ENCODE assay signal across 9 cellular contexts in the genomic region with DNA sequence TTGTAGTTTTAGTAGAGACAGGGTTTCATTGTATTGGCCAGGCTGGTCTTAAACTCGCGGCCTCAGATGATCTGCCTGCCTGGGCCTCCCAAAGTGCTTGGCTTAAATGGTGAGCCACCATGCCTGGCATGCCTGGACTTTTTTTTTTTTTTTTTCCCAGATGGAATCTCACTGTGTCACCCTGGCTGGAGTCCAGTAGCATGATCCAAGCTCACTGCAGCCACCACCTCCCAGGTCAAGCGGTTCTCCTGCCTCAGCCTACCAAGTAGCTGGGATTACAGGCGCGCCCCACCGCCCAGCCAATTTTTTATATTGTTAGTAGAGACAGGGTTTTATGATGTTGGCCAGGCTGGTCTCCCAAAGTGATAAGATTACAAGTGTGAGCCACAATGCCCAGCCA. TPM values are rescaled to one million over a fixed set of nuclear protein-coding genes. Genes with fewer than 3 reads are reported as not detected.
DNase-seq lines count a peak whose midpoint lies in the region; ATAC-seq and TF ChIP-seq lines count a peak whose summit lies in the region.
"Had no signal": no experiment of that assay in that cellular context is flagged by ENCODE, and none has a peak within 500 bp of the region (broad histone marks: within the 10 kb centered on the region; RNA-seq: fewer than 3 reads in every experiment).

No MANE protein-coding gene starts in this region.

- H3K36me3 Mint-ChIP-seq in GM23338 (ENCODE audit: low read depth), result peaks cover 28% of the 10 kb centered on the region; the same call in 2 of the 3 replicates
- no peaks in the 10 kb centered on the region for H3K36me3 Mint-ChIP-seq in T-helper 17 cell (ENCODE audit: low read depth)
- H3K36me3 Mint-ChIP-seq in stimulated activated effector memory CD8-positive, alpha-beta T cell treated with anti-CD3 and anti-CD28 coated beads, Interleukin-12 subunit alpha, Interleukin-12 subunit beta, amount 100 ng/mL, for 72 hours, result peaks cover 45% of the 10 kb centered on the region

- H3K4me1 Mint-ChIP-seq in GM23338, result peaks cover 8% of the 10 kb centered on the region; the same call in 2 of the 3 replicates
- peaks cover 24% of the 10 kb centered on the region for H3K4me1 Mint-ChIP-seq in T-helper 17 cell
- peaks cover 30% of the 10 kb centered on the region for H3K4me1 Mint-ChIP-seq in stimulated activated effector memory CD8-positive, alpha-beta T cell treated with anti-CD3 and anti-CD28 coated beads, Interleukin-12 subunit alpha, Interleukin-12 subunit beta, amount 100 ng/mL, for 72 hours

- H3K4me1 ChIP-seq in GM23338 (ENCODE audit: insufficient read depth), result no peaks in the 10 kb centered on the region

- H3K4me3 Mint-ChIP-seq in GM23338, result no peak overlapping the region
- peak overlapping the region; percentile 25 for H3K4me3 Mint-ChIP-seq in T-helper 17 cell
- no peak overlapping the region for H3K4me3 Mint-ChIP-seq in stimulated activated effector memory CD8-positive, alpha-beta T cell treated with anti-CD3 and anti-CD28 coated beads, Interleukin-12 subunit alpha, Interleukin-12 subunit beta, amount 100 ng/mL, for 72 hours
- H3K4me3 Mint-ChIP-seq: activated naive CD4-positive, alpha-beta T cell treated with anti-CD3 and anti-CD28 coated beads, Interleukin-2, amount 50 U/mL, for 24 hours had no signal

- no peak overlapping the region for H3K4me3 ChIP-seq in GM23338

- H3K27ac ChIP-seq in GM23338 (ENCODE audit: low read depth), result no peak overlapping the region

- no peaks in the 10 kb centered on the region; the same call in 1 of the 2 replicates for H3K36me3 ChIP-seq in GM23338 (ENCODE audit: insufficient read depth)

- no peaks in the 10 kb centered on the region for H3K9me3 Mint-ChIP-seq in GM23338
- H3K9me3 Mint-ChIP-seq in stimulated activated effector memory CD8-positive, alpha-beta T cell treated with anti-CD3 and anti-CD28 coated beads, Interleukin-12 subunit alpha, Interleukin-12 subunit beta, amount 100 ng/mL, for 72 hours, result no peaks in the 10 kb centered on the region
- H3K9me3 Mint-ChIP-seq: activated naive CD4-positive, alpha-beta T cell treated with anti-CD3 and anti-CD28 coated beads, Interleukin-2, amount 50 U/mL, for 24 hours had no signal

- peaks cover 100% of the 10 kb centered on the region for H3K79me2 ChIP-seq in GM23338 (replicated peaks; ENCODE audit: insufficient read depth)

- intact Hi-C loops in Right ventricle myocardium superior (cut with DNase I), result no loop called here

- no peak overlapping the region for H2AFZ ChIP-seq in GM23338

- TF ChIP-seq CTCF in GM23338 (conservative IDR thresholded peaks at IDR 0.05; ENCODE audit: low read depth in 2 of 2), result no peak

- no peaks in the 10 kb centered on the region for H3K27me3 Mint-ChIP-seq in GM23338 (ENCODE audit: insufficient read depth, low read depth, poor library complexity)
- H3K27me3 Mint-ChIP-seq in T-helper 17 cell, result no peaks in the 10 kb centered on the region
- H3K27me3 Mint-ChIP-seq: activated naive CD4-positive, alpha-beta T cell treated with anti-CD3 and anti-CD28 coated beads, Interleukin-2, amount 50 U/mL, for 24 hours had no signal

- H3K27ac Mint-ChIP-seq in GM23338, result peak overlapping the region; percentile 28; the same call in 1 of the 2 replicates
- peak overlapping the region; percentile 68 for H3K27ac Mint-ChIP-seq in T-helper 17 cell
- peak overlapping the region; percentile 60 for H3K27ac Mint-ChIP-seq in stimulated activated effector memory CD8-positive, alpha-beta T cell treated with anti-CD3 and anti-CD28 coated beads, Interleukin-12 subunit alpha, Interleukin-12 subunit beta, amount 100 ng/mL, for 72 hours
- H3K27ac Mint-ChIP-seq: activated naive CD4-positive, alpha-beta T cell treated with anti-CD3 and anti-CD28 coated beads, Interleukin-2, amount 50 U/mL, for 24 hours had no signal

- no peaks in the 10 kb centered on the region for H3K27me3 ChIP-seq in GM23338 (ENCODE audit: insufficient read depth)

- H4K20me1 ChIP-seq in GM23338 (replicated peaks; ENCODE audit: insufficient read depth), result peaks cover 70% of the 10 kb centered on the region

- no peak overlapping the region for H3K4me2 ChIP-seq in GM23338

- H3K9me3 ChIP-seq in T-helper 17 cell (ENCODE audit: control insufficient read depth, low read length, poor library complexity, severe bottlenecking), result no peaks in the 10 kb centered on the region

- H3K9me2 ChIP-seq in GM23338 (ENCODE audit: insufficient read depth), result no peaks in the 10 kb centered on the region

- no peaks in the 10 kb centered on the region for H3F3A ChIP-seq in GM23338 (replicated peaks; ENCODE audit: low read depth)

- no peak for ATAC-seq in GM23338
- ATAC-seq in T-helper 17 cell, result no peak
- peak; percentile 81 for ATAC-seq in Right ventricle myocardium superior (ENCODE audit: poor library complexity)
- peak; percentile 48 for ATAC-seq in stimulated activated effector memory CD8-positive, alpha-beta T cell treated with anti-CD3 and anti-CD28 coated beads, Interleukin-12 subunit alpha, Interleukin-12 subunit beta, amount 100 ng/mL, for 72 hours
- no peak for ATAC-seq in GM21737 (IDR thresholded peaks at IDR 0.05; ENCODE audit: unreplicated experiment)
- ATAC-seq in HG02678 (IDR thresholded peaks at IDR 0.05; ENCODE audit: unreplicated experiment), result no peak
- no peak for ATAC-seq in HG02884 (IDR thresholded peaks at IDR 0.05; ENCODE audit: unreplicated experiment)

- DNase-seq in GM23338 (ENCODE audit: low spot score), result no peak
- no peak for DNase-seq in T-helper 17 cell
- DNase-seq in Right ventricle myocardium superior, result peak; percentile 56
- no peak for DNase-seq in stimulated activated effector memory CD8-positive, alpha-beta T cell treated with anti-CD3 and anti-CD28 coated beads, Interleukin-12 subunit alpha, Interleukin-12 subunit beta, amount 100 ng/mL, for 72 hours (ENCODE audit: low spot score in 2 of 2)
- DNase-seq in NCI-H446 treated with DMSO at 0.1 percent for 48 hours (lab: John Stamatoyannopoulos, UW), result no peak

TF ChIP-seq in GM23338, 12 proteins besides CTCF, POLR2A, EP300 and RAD21 (continues in another document):
- TF ChIP-seq JUNB (IDR thresholded peaks at IDR 0.05; ENCODE audit: unreplicated experiment) (no peak), ZNF114 (CRISPR knock-in tag; IDR thresholded peaks at IDR 0.05) (no peak), ZNF331 (CRISPR knock-in tag; IDR thresholded peaks at IDR 0.05; ENCODE audit: low read depth) (no peak), NANOG (IDR thresholded peaks at IDR 0.05; ENCODE audit: borderline replicate concordance) (no peak), POLR2AphosphoS5 (IDR thresholded peaks at IDR 0.05; ENCODE audit: low read depth) (no peak), EZH2phosphoT487 (IDR thresholded peaks at IDR 0.05; ENCODE audit: unreplicated experiment) (no peak), EZH2 (IDR thresholded peaks at IDR 0.05; ENCODE audit: low read depth, unreplicated experiment) (no peak), CREB1 (CRISPR knock-in tag; IDR thresholded peaks at IDR 0.05; ENCODE audit: low read depth) (no peak), STAT1 (IDR thresholded peaks at IDR 0.05; ENCODE audit: unreplicated experiment) (no peak)
- TF ChIP-seq, protein P1, sequence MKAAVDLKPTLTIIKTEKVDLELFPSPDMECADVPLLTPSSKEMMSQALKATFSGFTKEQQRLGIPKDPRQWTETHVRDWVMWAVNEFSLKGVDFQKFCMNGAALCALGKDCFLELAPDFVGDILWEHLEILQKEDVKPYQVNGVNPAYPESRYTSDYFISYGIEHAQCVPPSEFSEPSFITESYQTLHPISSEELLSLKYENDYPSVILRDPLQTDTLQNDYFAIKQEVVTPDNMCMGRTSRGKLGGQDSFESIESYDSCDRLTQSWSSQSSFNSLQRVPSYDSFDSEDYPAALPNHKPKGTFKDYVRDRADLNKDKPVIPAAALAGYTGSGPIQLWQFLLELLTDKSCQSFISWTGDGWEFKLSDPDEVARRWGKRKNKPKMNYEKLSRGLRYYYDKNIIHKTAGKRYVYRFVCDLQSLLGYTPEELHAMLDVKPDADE (IDR thresholded peaks at IDR 0.05), result no peak
- TF ChIP-seq, protein P2, sequence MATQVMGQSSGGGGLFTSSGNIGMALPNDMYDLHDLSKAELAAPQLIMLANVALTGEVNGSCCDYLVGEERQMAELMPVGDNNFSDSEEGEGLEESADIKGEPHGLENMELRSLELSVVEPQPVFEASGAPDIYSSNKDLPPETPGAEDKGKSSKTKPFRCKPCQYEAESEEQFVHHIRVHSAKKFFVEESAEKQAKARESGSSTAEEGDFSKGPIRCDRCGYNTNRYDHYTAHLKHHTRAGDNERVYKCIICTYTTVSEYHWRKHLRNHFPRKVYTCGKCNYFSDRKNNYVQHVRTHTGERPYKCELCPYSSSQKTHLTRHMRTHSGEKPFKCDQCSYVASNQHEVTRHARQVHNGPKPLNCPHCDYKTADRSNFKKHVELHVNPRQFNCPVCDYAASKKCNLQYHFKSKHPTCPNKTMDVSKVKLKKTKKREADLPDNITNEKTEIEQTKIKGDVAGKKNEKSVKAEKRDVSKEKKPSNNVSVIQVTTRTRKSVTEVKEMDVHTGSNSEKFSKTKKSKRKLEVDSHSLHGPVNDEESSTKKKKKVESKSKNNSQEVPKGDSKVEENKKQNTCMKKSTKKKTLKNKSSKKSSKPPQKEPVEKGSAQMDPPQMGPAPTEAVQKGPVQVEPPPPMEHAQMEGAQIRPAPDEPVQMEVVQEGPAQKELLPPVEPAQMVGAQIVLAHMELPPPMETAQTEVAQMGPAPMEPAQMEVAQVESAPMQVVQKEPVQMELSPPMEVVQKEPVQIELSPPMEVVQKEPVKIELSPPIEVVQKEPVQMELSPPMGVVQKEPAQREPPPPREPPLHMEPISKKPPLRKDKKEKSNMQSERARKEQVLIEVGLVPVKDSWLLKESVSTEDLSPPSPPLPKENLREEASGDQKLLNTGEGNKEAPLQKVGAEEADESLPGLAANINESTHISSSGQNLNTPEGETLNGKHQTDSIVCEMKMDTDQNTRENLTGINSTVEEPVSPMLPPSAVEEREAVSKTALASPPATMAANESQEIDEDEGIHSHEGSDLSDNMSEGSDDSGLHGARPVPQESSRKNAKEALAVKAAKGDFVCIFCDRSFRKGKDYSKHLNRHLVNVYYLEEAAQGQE (IDR thresholded peaks at IDR 0.05; ENCODE audit: unreplicated experiment), result no peak

RNA-seq across cellular contexts. Expression of a gene that starts 8.4 kb away (rescaled TPM):
- total RNA-seq in GM23338 (2014; rRNA removed; shearing (Covaris generic)), result 97.7 and 113 TPM in 2 replicates
- polyA plus RNA-seq in GM23338 (2016; fragmentation: Nextera tagmentation; extraction: Ambion mirVana), result 192 and 207 TPM in 2 replicates
- 10 to 100 TPM; 43.4 to 49.8 TPM for total RNA-seq in T-helper 17 cell
- total RNA-seq in Right ventricle myocardium superior, result 57.7 TPM

Comparison
In these comparisons a context has a peak if more than half of its experiments do, and no peak if none do; other contexts are left out.
1. ATAC-seq: peak in Right ventricle myocardium superior (single experiment) and stimulated activated effector memory CD8-positive, alpha-beta T cell treated with anti-CD3 and anti-CD28 coated beads, Interleukin-12 subunit alpha, Interleukin-12 subunit beta, amount 100 ng/mL, for 72 hours (single experiment); none in GM23338 (single experiment), T-helper 17 cell (single experiment), GM21737 (single experiment), HG02678 (single experiment) and HG02884 (single experiment).
2. Peak in every context shown above with its lines, with median percentiles within 50 percentile points of each other: H3K27ac Mint-ChIP-seq.